23 cellular contexts compared by ENCODE assay signal in genomic region chr12:81573228-81573627, GRCh38.
DNase-seq lines count a peak whose midpoint lies in the region; TF ChIP-seq lines count a peak whose summit lies in the region.
"Had no signal": no experiment of that assay in that cellular context is flagged by ENCODE, and none has a peak within 500 bp of the region (broad histone marks: within the 10 kb centered on the region; RNA-seq: fewer than 3 reads in every experiment).

No MANE protein-coding gene starts in this region.

- no peaks in the 10 kb centered on the region for H3K79me2 ChIP-seq in fibroblast of lung (ENCODE audit: control insufficient read depth, insufficient read depth, low read length)

- DNase-seq in Caki2 (ENCODE audit: low read depth) (peak; percentile 30), SJSA1 (ENCODE audit: low read depth in 1 of 2, low spot score in 2 of 2) (peak in 1 of 2 experiments; percentile 19), fibroblast of lung (ENCODE audit: low read depth in 2 of 2) (peak; percentile 14 to 70), renal cortical epithelial cell (ENCODE audit: low read depth) (peak; percentile 47), AG20443 (ENCODE audit: low spot score) (no peak), KBM-7 (no peak), cerebellar cortex (ENCODE audit: low spot score) (no peak)
- DNase-seq: activated naive CD4-positive, alpha-beta T cell treated with anti-CD3 and anti-CD28 coated beads for 36 hours; activated T-cell treated with anti-CD3 and anti-CD28 coated beads, Interleukin-2, amount 50 U/mL, for 24 hours; AML-193; DMS79; hypothalamus; islet precursor cell; Karpas-422; NCI-H2029; NCI-H510A; NK-92 treated with Interleukin-12 subunit alpha and Interleukin-12 subunit beta, amount 100 ng/mL, for 24 hours; nucleus accumbens; T-helper 9 cell had no signal

- no peak overlapping the region for H2AFZ ChIP-seq in fibroblast of lung (ENCODE audit: low read length)

- no peaks in the 10 kb centered on the region for H3K27me3 ChIP-seq in SJSA1 (replicated peaks)
- no peaks in the 10 kb centered on the region for H3K27me3 ChIP-seq in fibroblast of lung (ENCODE audit: control insufficient read depth, insufficient read depth, low read length)
- H3K27me3 ChIP-seq: right atrium auricular region had no signal

- H3K4me1 ChIP-seq in SJSA1 (replicated peaks) (0 out of 2 replicates have a peak, but pooled peaks cover 7% of the 10 kb centered on the region), fibroblast of lung (ENCODE audit: control insufficient read depth, extremely low read depth, insufficient read depth, low read length) (no peaks in the 10 kb centered on the region)
- H3K4me1 ChIP-seq: HAP-1, right atrium auricular region had no signal

- H3K4me3 ChIP-seq in SJSA1 (no peak overlapping the region), fibroblast of lung (replicated peaks in 1 of 4; ENCODE audit: control extremely low read depth in 1 of 4, insufficient read depth in 1 of 4, low read depth in 3 of 4, low read length in 4 of 4) (no peak overlapping the region)
- H3K4me3 ChIP-seq: coronary artery, HAP-1, lung, right atrium auricular region had no signal

- in situ Hi-C loops in Caki2 (cut with HindIII; ENCODE audit: low pct_unique_long_range_greater_than_20kb, low sequenced_read_pairs) (no loop called here), KBM-7 (cut with MboI; ENCODE audit: low pct_unique_long_range_greater_than_20kb, low sequenced_read_pairs) (no loop called here)

- no peak for TF ChIP-seq CTCF in fibroblast of lung (conservative IDR thresholded peaks at IDR 0.05 in 1 of 2, IDR thresholded peaks at IDR 0.05 in 1 of 2; ENCODE audit: low read depth in 1 of 2, low read length in 2 of 2)

- H3K27ac ChIP-seq in SJSA1 (0 out of 2 replicates have a peak overlapping the region, but pooled peaks have one; percentile 37), fibroblast of lung (ENCODE audit: insufficient read depth, low read length) (no peak overlapping the region)
- H3K27ac ChIP-seq: coronary artery, right atrium auricular region had no signal

- no peak overlapping the region for H3K4me2 ChIP-seq in fibroblast of lung (ENCODE audit: extremely low read depth, insufficient read depth, low read length)

- H4K20me1 ChIP-seq in fibroblast of lung (ENCODE audit: control insufficient read depth, extremely low read depth, insufficient read depth, low read length) = no peaks in the 10 kb centered on the region

- H3K9me3 ChIP-seq in SJSA1 (replicated peaks) (no peaks in the 10 kb centered on the region), fibroblast of lung (ENCODE audit: control insufficient read depth, insufficient read depth, low read depth, low read length) (no peaks in the 10 kb centered on the region)
- H3K9me3 ChIP-seq: HAP-1, right atrium auricular region had no signal

- H3K36me3 ChIP-seq in SJSA1 (no peaks in the 10 kb centered on the region), fibroblast of lung (ENCODE audit: control insufficient read depth, insufficient read depth, low read length) (no peaks in the 10 kb centered on the region)
- H3K36me3 ChIP-seq: HAP-1, right atrium auricular region had no signal

- H3K9ac ChIP-seq in fibroblast of lung (ENCODE audit: insufficient read depth, low read length) = no peak overlapping the region

Comparison
In these comparisons a context has a peak if more than half of its experiments do, and no peak if none do; other contexts are left out.
1. DNase-seq: peak in Caki2 (single experiment), fibroblast of lung (2 of 2) and renal cortical epithelial cell (single experiment); none in AG20443 (single experiment), KBM-7 (single experiment) and cerebellar cortex (single experiment).